22 cellular contexts compared by ENCODE assay signal in genomic region chr11:128764617-128765095, GRCh38.
A peak's percentile ranks its signal among the peaks of the same experiment; 100 is the strongest.
DNase-seq lines count a peak whose midpoint lies in the region; ATAC-seq, FAIRE-seq and TF ChIP-seq lines count a peak whose summit lies in the region.
"Had no signal": no experiment of that assay in that cellular context is flagged by ENCODE, and none has a peak within 500 bp of the region (broad histone marks: within the 10 kb centered on the region; RNA-seq: fewer than 3 reads in every experiment).

No MANE protein-coding gene starts in this region.

- H3K36me3 ChIP-seq in H1 (ENCODE audit: control insufficient read depth in 2 of 4, insufficient read depth in 4 of 4, low read length in 3 of 4) (no peaks in the 10 kb centered on the region), thyroid gland (no peaks in the 10 kb centered on the region)
- H3K36me3 ChIP-seq: ascending aorta, WERI-Rb-1 had no signal

- H3K4me2 ChIP-seq in H1 (ENCODE audit: insufficient read depth in 1 of 2, low read depth in 2 of 2, low read length in 2 of 2): no peak overlapping the region

- H2BK12ac ChIP-seq in H1 (ENCODE audit: low read depth, low read length): no peak overlapping the region

- H2BK120ac ChIP-seq in H1 (replicated peaks; ENCODE audit: low read depth, low read length): no peak overlapping the region

- H3K4me1 ChIP-seq in H1 (replicated peaks in 1 of 4; ENCODE audit: control insufficient read depth in 3 of 4, insufficient read depth in 4 of 4, low read length in 3 of 4) (peaks cover 0 to 4% (median 1%) of the 10 kb centered on the region in 4 experiments; a peak in 3 of 7 replicates), thyroid gland (peaks cover 15 to 17% of the 10 kb centered on the region in 2 donors)

- H3K79me1 ChIP-seq in H1 (ENCODE audit: low read depth, low read length): no peaks in the 10 kb centered on the region; the same call in 1 of the 2 replicates

- H3K79me2 ChIP-seq in H1 (ENCODE audit: control insufficient read depth in 1 of 2, insufficient read depth in 2 of 2, low read length in 2 of 2): no peaks in the 10 kb centered on the region

- H3K56ac ChIP-seq in H1 (replicated peaks; ENCODE audit: insufficient read length, low read depth, low read length): no peak overlapping the region

- intact Hi-C loops in thyroid gland (cut with DNase I): no loop called here

- no peaks in the 10 kb centered on the region for H4K20me1 ChIP-seq in H1 (replicated peaks in 1 of 2; ENCODE audit: control insufficient read depth in 1 of 2, insufficient read depth in 2 of 2, low read length in 2 of 2)

- no peak overlapping the region for H2AK5ac ChIP-seq in H1 (ENCODE audit: low read depth, low read length)

- no peak overlapping the region for H2BK5ac ChIP-seq in H1 (ENCODE audit: low read depth, low read length)

- no peak overlapping the region for H3K23ac ChIP-seq in H1 (ENCODE audit: insufficient read length)

- DNase-seq in NCI-H1436 (lab: John Stamatoyannopoulos, UW) (peak; percentile 67), NCI-H1436 treated with DMSO at 0.1 percent for 48 hours (lab: John Stamatoyannopoulos, UW) (no peak), NCI-H2107 (lab: John Stamatoyannopoulos, UW) (peak; percentile 68), H1 (ENCODE audit: low read depth in 1 of 2, low spot score in 2 of 2) (no peak), thyroid gland (peak; percentile 86 to 89), substantia nigra (lab: John Stamatoyannopoulos, UW) (no peak)
- DNase-seq: 8988T; activated effector memory CD4-positive, alpha-beta T cell treated with Interleukin-2 at 50 U/mL for 16 hours; cortex of kidney; GM23248; NCI-H446 treated with DMSO at 0.1 percent for 48 hours; nucleus accumbens; stimulated activated CD4-positive, alpha-beta T cell treated with anti-CD3 and anti-CD28 coated beads, Interleukin-2, amount 100 ng/mL, for 24 hours; testis; WERI-Rb-1 had no signal

- no peak overlapping the region for H2AFZ ChIP-seq in H1 (ENCODE audit: low read length)
- H2AFZ ChIP-seq: GM23248 had no signal

- POLR2A ChIA-PET in H1 (lab: Charles Lee; ENCODE audit: partially characterized antibody): no interaction called here

- no peak overlapping the region for H3K9ac ChIP-seq in H1 (replicated peaks in 1 of 4; ENCODE audit: extremely low read depth in 1 of 4, low read depth in 3 of 4, low read length in 3 of 4)
- H3K9ac ChIP-seq: GM23248 had no signal

- H3K18ac ChIP-seq in H1 (ENCODE audit: extremely low read depth, low read length): no peak overlapping the region

- TF ChIP-seq RAD21 in H1 (IDR thresholded peaks at IDR 0.05 in 1 of 2, conservative IDR thresholded peaks at IDR 0.05 in 1 of 2; ENCODE audit: low read depth in 2 of 2, low read length in 2 of 2): no peak

- 0 out of 2 replicates have a peak overlapping the region, but pooled peaks have one; percentile 5 for H2BK15ac ChIP-seq in H1 (ENCODE audit: low read length)

- no peak overlapping the region for H3K4me3 ChIP-seq in H1 (ENCODE audit: extremely low read depth in 1 of 4, insufficient read depth in 2 of 4, low read depth in 3 of 4, low read length in 4 of 4)
- H3K4me3 ChIP-seq in thyroid gland (replicated peaks in 1 of 3): no peak overlapping the region
- H3K4me3 ChIP-seq: GM23248, testis had no signal

- H4K5ac ChIP-seq in H1 (ENCODE audit: insufficient read length, low read depth, low read length): no peak overlapping the region

- H3K4ac ChIP-seq in H1 (replicated peaks; ENCODE audit: insufficient read length, low read depth, low read length): no peak overlapping the region

- ATAC-seq in GM21723 (IDR thresholded peaks at IDR 0.05; ENCODE audit: unreplicated experiment): no peak
- ATAC-seq in HG02852 (IDR thresholded peaks at IDR 0.05; ENCODE audit: unreplicated experiment): no peak
- ATAC-seq: Panc1 had no signal

- no peak overlapping the region for H4K8ac ChIP-seq in H1 (ENCODE audit: extremely low read depth, insufficient read depth, low read length)

- no peak overlapping the region for H3K14ac ChIP-seq in H1 (ENCODE audit: insufficient read length)

- no peaks in the 10 kb centered on the region; the same call in 1 of the 2 replicates for H3K23me2 ChIP-seq in H1 (ENCODE audit: low read depth, low read length)

- TF ChIP-seq POLR2A in H1 (IDR thresholded peaks at IDR 0.05; ENCODE audit: control extremely low read depth in 1 of 2, low read depth in 2 of 2, low read length in 2 of 2) (no peak), thyroid gland (IDR thresholded peaks at IDR 0.05) (no peak)

- H4K91ac ChIP-seq in H1 (replicated peaks; ENCODE audit: insufficient read length, low read length): no peak overlapping the region

- no peak for FAIRE-seq in H1 (lab: Jason Lieb, UNC)
- FAIRE-seq: HTR-8/SVneo had no signal

- CTCF ChIA-PET in H1 (lab: Charles Lee; ENCODE audit: partially characterized antibody): interaction anchor here (0.8 to 6.9 kb wide), 9 partner anchors 11 to 137 kb away, joined by 3 to 53 read pairs (median 3); no protein-coding TSS in a partner anchor

- H3K9me3 ChIP-seq in H1 (ENCODE audit: insufficient read depth in 2 of 2, low read depth in 1 of 2, low read length in 1 of 2) (no peaks in the 10 kb centered on the region), thyroid gland (no peaks in the 10 kb centered on the region)
- H3K9me3 ChIP-seq: ascending aorta, testis had no signal

- 80% methylated on average over 8 of the region's 18 CpGs; no CpG with 5 or more reads in 1 of the 2 experiments for WGBS in H1 (ENCODE audit: extremely low coverage in 1 of 2, insufficient coverage in 1 of 2, insufficient read length in 1 of 2, insufficient replicate concordance in 2 of 2, low coverage in 1 of 2, low lambda C conversion rate in 2 of 2, missing lambda C conversion rate in 1 of 2), 2 experiments
- WGBS in thyroid gland, 2 donors: 42 to 73% methylated on average over 18 of the region's 18 CpGs

- H3K27ac ChIP-seq in H1 (ENCODE audit: low read depth, low read length): no peak overlapping the region
- H3K27ac ChIP-seq in thyroid gland: no peak overlapping the region
- H3K27ac ChIP-seq in substantia nigra (ENCODE audit: low read depth, low read length, poor library complexity, severe bottlenecking): no peak overlapping the region
- H3K27ac ChIP-seq: ascending aorta, C4-2B, epithelial cell of prostate, GM23248, testis, WERI-Rb-1 had no signal

- TF ChIP-seq CTCF in H1 (IDR thresholded peaks at IDR 0.05; ENCODE audit: control extremely low read depth in 1 of 3, insufficient read depth in 1 of 3, low read depth in 1 of 3, low read length in 3 of 3) (no peak), thyroid gland (IDR thresholded peaks at IDR 0.05) (no peak)

- H2BK20ac ChIP-seq in H1 (ENCODE audit: low read length): no peak overlapping the region

- TF ChIP-seq EP300 in H1 (IDR thresholded peaks at IDR 0.05; ENCODE audit: borderline replicate concordance in 1 of 2, low read depth in 2 of 2, low read length in 2 of 2): no peak

- H3K27me3 ChIP-seq in H1 (replicated peaks in 1 of 4; ENCODE audit: control insufficient read depth in 3 of 4, extremely low read depth in 1 of 4, insufficient read depth in 3 of 4, low read length in 3 of 4) (peaks cover 0 to 5% (median under 1%) of the 10 kb centered on the region in 4 experiments; a peak in 2 of 7 replicates), thyroid gland (no peaks in the 10 kb centered on the region)
- H3K27me3 ChIP-seq: ascending aorta, testis had no signal

TF ChIP-seq in H1, 55 proteins besides CTCF, POLR2A, EP300 and RAD21:
- TF ChIP-seq JUN (IDR thresholded peaks at IDR 0.05; ENCODE audit: low read depth, low read length): no peak
- TF ChIP-seq TEAD4 (IDR thresholded peaks at IDR 0.05; ENCODE audit: low read depth, low read length): no peak
- TF ChIP-seq GTF2F1 (IDR thresholded peaks at IDR 0.05; ENCODE audit: borderline replicate concordance, low read depth, low read length): no peak
- no peak for TF ChIP-seq RBBP5 (IDR thresholded peaks at IDR 0.05; ENCODE audit: borderline replicate concordance, low read depth, low read length)

Comparison
In these comparisons a context has a peak if more than half of its experiments do, and no peak if none do; other contexts are left out.
1. DNase-seq: peak in NCI-H1436 (single experiment), NCI-H2107 (single experiment) and thyroid gland (2 of 2); none in NCI-H1436 treated with DMSO at 0.1 percent for 48 hours (single experiment), H1 (0 of 2) and substantia nigra (0 of 49).